In genomic region chr12:1925125-1925963, GRCh38 we compare ENCODE assay signal across 12 cellular contexts. TPM values are rescaled to one million over a fixed set of nuclear protein-coding genes. Genes with fewer than 3 reads are reported as not detected.
DNase-seq lines count a peak whose midpoint lies in the region; ATAC-seq and TF ChIP-seq lines count a peak whose summit lies in the region.
"Had no signal": no experiment of that assay in that cellular context is flagged by ENCODE, and none has a peak within 500 bp of the region (broad histone marks: within the 10 kb centered on the region; RNA-seq: fewer than 3 reads in every experiment).

No MANE protein-coding gene starts in this region.

- WGBS in gastroesophageal sphincter (ENCODE audit: low coverage in 1 of 2), 2 donors: 77% methylated on average over 5 to 8 of the region's 9 CpGs
- WGBS in psoas muscle, 3 donors: 76 to 80% (median 80%) methylated on average over 9 of the region's 9 CpGs

- intact Hi-C loops in psoas muscle (cut with DNase I): no loop called here

- no peaks in the 10 kb centered on the region for H3K27me3 ChIP-seq in gastroesophageal sphincter
- H3K27me3 ChIP-seq in psoas muscle (ENCODE audit: insufficient read depth in 3 of 3, low read length in 2 of 3): no peaks in the 10 kb centered on the region

- peak overlapping the region in 3 of 4 donors; percentile 34 to 59 (median 57) for H3K27ac ChIP-seq in gastroesophageal sphincter
- peak overlapping the region; percentile 57 for H3K27ac ChIP-seq in psoas muscle
- H3K27ac ChIP-seq: SJSA1, WERI-Rb-1 had no signal

- H3K9me3 ChIP-seq in gastroesophageal sphincter (no peaks in the 10 kb centered on the region), psoas muscle (no peaks in the 10 kb centered on the region)
- H3K9me3 ChIP-seq: SJSA1 had no signal

- DNase-seq in NB4 (ENCODE audit: low read depth) (peak; percentile 0), psoas muscle (no peak), NCI-H2081 (lab: John Stamatoyannopoulos, UW) (no peak), NCI-H446 (lab: John Stamatoyannopoulos, UW) (no peak)
- DNase-seq: activated naive CD4-positive, alpha-beta T cell; HFFc6; NCI-H774; WERI-Rb-1 had no signal

- H3K4me1 ChIP-seq in gastroesophageal sphincter: peaks cover 0 to 52% (median 16%) of the 10 kb centered on the region in 3 donors
- H3K4me1 ChIP-seq in psoas muscle: peaks cover 32% of the 10 kb centered on the region
- H3K4me1 ChIP-seq: SJSA1 had no signal

- ATAC-seq in GM18861 (IDR thresholded peaks at IDR 0.05; ENCODE audit: unreplicated experiment): peak; percentile 6
- no peak for ATAC-seq in gastroesophageal sphincter
- ATAC-seq in psoas muscle: peak in 2 of 4 donors; percentile 7 to 9
- ATAC-seq in GM19023 (IDR thresholded peaks at IDR 0.05; ENCODE audit: unreplicated experiment): no peak

- TF ChIP-seq CTCF in NB4 (IDR thresholded peaks at IDR 0.05; ENCODE audit: low read depth, low read length): no peak
- no peak for TF ChIP-seq CTCF in gastroesophageal sphincter (IDR thresholded peaks at IDR 0.05)
- TF ChIP-seq CTCF in psoas muscle (IDR thresholded peaks at IDR 0.05): no peak

- H3K36me3 ChIP-seq in gastroesophageal sphincter (no peaks in the 10 kb centered on the region), psoas muscle (ENCODE audit: insufficient read depth in 1 of 2, low read depth in 1 of 2) (no peaks in the 10 kb centered on the region)
- H3K36me3 ChIP-seq: SJSA1, WERI-Rb-1 had no signal

- H3K4me3 ChIP-seq in NB4 (ENCODE audit: low read depth, low read length) (no peak overlapping the region), gastroesophageal sphincter (no peak overlapping the region), psoas muscle (no peak overlapping the region)
- H3K4me3 ChIP-seq: SJSA1 had no signal

- TF ChIP-seq POLR2A in NB4 (IDR thresholded peaks at IDR 0.05; ENCODE audit: extremely low read depth, insufficient read length) (no peak), gastroesophageal sphincter (IDR thresholded peaks at IDR 0.05) (no peak)

- TF ChIP-seq EP300 in gastroesophageal sphincter (IDR thresholded peaks at IDR 0.05): no peak

RNA-seq across cellular contexts. Expression of gene CACNA2D4, which starts 6.9 kb away (rescaled TPM):
- 1 to 10 TPM; 1.4 to 3.3 (median 3.0) TPM for total RNA-seq in gastroesophageal sphincter
- total RNA-seq in psoas muscle: 1 to 10 TPM in 1 of 4 donors, under 1 TPM in 3; 0.91 to 1.8 (median 0.94) TPM
- 1 to 10 TPM in 1 of 3 donors, under 1 TPM in 2; 0.74 to 1.1 (median 0.90) TPM for polyA plus RNA-seq in psoas muscle
- total RNA-seq: SJSA1 had no signal
